ENCODE assay signal across 1 cellular context in genomic region chr6:29752451-29753308, GRCh38.
TF ChIP-seq lines count a peak whose summit lies in the region.

No MANE protein-coding gene starts in this region.

TF ChIP-seq in HEK293, 187 proteins besides CTCF, POLR2A, EP300 and RAD21 (continued from another document and continues in another):
- TF ChIP-seq SALL2 (tag by site-specific recombination; IDR thresholded peaks at IDR 0.05; ENCODE audit: borderline replicate concordance) (no peak), ZBTB8A (tag by site-specific recombination; IDR thresholded peaks at IDR 0.05) (peak; percentile 95), PBX3 (CRISPR knock-in tag; IDR thresholded peaks at IDR 0.05) (no peak), KLF16 (tag by site-specific recombination; IDR thresholded peaks at IDR 0.05) (no peak), ZFHX2 (tag by site-specific recombination; conservative IDR thresholded peaks at IDR 0.05) (peak; percentile 90), ZNF830 (tag by site-specific recombination; IDR thresholded peaks at IDR 0.05; ENCODE audit: low read depth) (no peak), ZNF561 (tag by site-specific recombination; IDR thresholded peaks at IDR 0.05; ENCODE audit: borderline replicate concordance) (peak; percentile 82; the same call in 1 of the 2 replicates), ZNF140 (tag by site-specific recombination; IDR thresholded peaks at IDR 0.05) (no peak), ZEB2 (tag by site-specific recombination; IDR thresholded peaks at IDR 0.05) (peak; percentile 74), ZNF560 (tag by site-specific recombination; IDR thresholded peaks at IDR 0.05; ENCODE audit: borderline replicate concordance) (no peak), ZNF148 (tag by site-specific recombination; IDR thresholded peaks at IDR 0.05; ENCODE audit: borderline replicate concordance) (no peak), ZNF211 (tag by site-specific recombination; IDR thresholded peaks at IDR 0.05; ENCODE audit: low read depth) (no peak), ZNF76 (tag by site-specific recombination; IDR thresholded peaks at IDR 0.05; ENCODE audit: borderline replicate concordance, low read depth) (peak; percentile 38; the same call in 1 of the 2 replicates), ZNF785 (tag by site-specific recombination; IDR thresholded peaks at IDR 0.05) (no peak), ZNF404 (tag by site-specific recombination; IDR thresholded peaks at IDR 0.05) (no peak), ZFP37 (tag by site-specific recombination; IDR thresholded peaks at IDR 0.05) (peak; percentile 77), BCL11A (tag by site-specific recombination; IDR thresholded peaks at IDR 0.05; ENCODE audit: low read depth) (no peak), ZNF155 (tag by site-specific recombination; IDR thresholded peaks at IDR 0.05) (no peak), ZNF24 (tag by site-specific recombination; IDR thresholded peaks at IDR 0.05) (peak; percentile 44; the same call in 1 of the 2 replicates), PRDM1 (tag by site-specific recombination; IDR thresholded peaks at IDR 0.05) (peak; percentile 72; the same call in 1 of the 2 replicates), ZBTB26 (tag by site-specific recombination; optimal IDR thresholded peaks at IDR 0.05) (peak; percentile 56), ZBTB1 (tag by site-specific recombination; IDR thresholded peaks at IDR 0.05) (no peak), ZNF292 (tag by site-specific recombination; IDR thresholded peaks at IDR 0.05; ENCODE audit: borderline replicate concordance, low read depth) (no peak), PATZ1 (tag by site-specific recombination; IDR thresholded peaks at IDR 0.05) (peak; percentile 81; the same call in 1 of the 2 replicates), TCF7L2 (IDR thresholded peaks at IDR 0.05; ENCODE audit: borderline replicate concordance, low read depth, low read length) (peak; percentile 91), ZNF473 (tag by site-specific recombination; IDR thresholded peaks at IDR 0.05) (no peak), SP3 (tag by site-specific recombination; IDR thresholded peaks at IDR 0.05) (peak; percentile 81), ZNF133 (tag by site-specific recombination; IDR thresholded peaks at IDR 0.05) (no peak), ZBTB6 (tag by site-specific recombination; IDR thresholded peaks at IDR 0.05) (no peak), ELK4 (IDR thresholded peaks at IDR 0.05; ENCODE audit: borderline replicate concordance, low read depth, low read length) (no peak), TSHZ1 (tag by site-specific recombination; IDR thresholded peaks at IDR 0.05; ENCODE audit: borderline replicate concordance) (no peak), KLF7 (tag by site-specific recombination; IDR thresholded peaks at IDR 0.05; ENCODE audit: borderline replicate concordance) (0 out of 2 replicates have a peak, but pooled peaks have one; percentile 63), ZSCAN4 (tag by site-specific recombination; IDR thresholded peaks at IDR 0.05) (no peak), ZNF239 (tag by site-specific recombination; IDR thresholded peaks at IDR 0.05) (no peak), ZNF791 (tag by site-specific recombination; IDR thresholded peaks at IDR 0.05) (no peak), GFI1B (tag by site-specific recombination; IDR thresholded peaks at IDR 0.05) (no peak), ZNF366 (tag by site-specific recombination; conservative IDR thresholded peaks at IDR 0.05) (no peak; the same call in none of the 2 replicates), ZBTB10 (tag by site-specific recombination; IDR thresholded peaks at IDR 0.05) (peak; percentile 76), IKZF3 (tag by site-specific recombination; IDR thresholded peaks at IDR 0.05) (peak; percentile 89), ZNF391 (tag by site-specific recombination; IDR thresholded peaks at IDR 0.05; ENCODE audit: borderline replicate concordance, low read depth) (peak; percentile 35), ZNF549 (tag by site-specific recombination; IDR thresholded peaks at IDR 0.05) (no peak), ZNF221 (tag by site-specific recombination; IDR thresholded peaks at IDR 0.05; ENCODE audit: borderline replicate concordance) (no peak), SP7 (tag by site-specific recombination; IDR thresholded peaks at IDR 0.05) (peak; percentile 79), ZNF138 (tag by site-specific recombination; IDR thresholded peaks at IDR 0.05; ENCODE audit: borderline replicate concordance) (0 out of 2 replicates have a peak, but pooled peaks have one; percentile 49), ZNF175 (tag by site-specific recombination; IDR thresholded peaks at IDR 0.05) (no peak), ZNF792 (tag by site-specific recombination; IDR thresholded peaks at IDR 0.05) (no peak), OVOL3 (tag by site-specific recombination; IDR thresholded peaks at IDR 0.05) (no peak)
